ENCODE assay signal across 32 cellular contexts in genomic region chr4:158229768-158230167, GRCh38. TPM values are rescaled to one million over a fixed set of nuclear protein-coding genes. Genes with fewer than 3 reads are reported as not detected.
DNase-seq lines count a peak whose midpoint lies in the region; ATAC-seq lines count a peak whose summit lies in the region.
"Had no signal": no experiment of that assay in that cellular context is flagged by ENCODE, and none has a peak within 500 bp of the region (broad histone marks: within the 10 kb centered on the region; RNA-seq: fewer than 3 reads in every experiment).

No MANE protein-coding gene starts in this region.

- no peaks in the 10 kb centered on the region for H3K4me1 Mint-ChIP-seq in stimulated activated naive CD8-positive, alpha-beta T cell treated with anti-CD3 and anti-CD28 coated beads, Interleukin-15, amount 100 ng/mL, for 72 hours
- H3K4me1 Mint-ChIP-seq: activated CD4-positive, alpha-beta memory T cell treated with anti-CD3 and anti-CD28 coated beads, Interleukin-2, amount 10 ng/mL, durations not matched to agents 7 days and 5 days; T-helper 17 cell had no signal

- H3K27ac Mint-ChIP-seq in stimulated activated naive CD8-positive, alpha-beta T cell treated with anti-CD3 and anti-CD28 coated beads, Interleukin-15, amount 100 ng/mL, for 72 hours: no peak overlapping the region
- H3K27ac Mint-ChIP-seq: activated CD4-positive, alpha-beta memory T cell treated with anti-CD3 and anti-CD28 coated beads, Interleukin-2, amount 10 ng/mL, durations not matched to agents 7 days and 5 days; activated naive CD4-positive, alpha-beta T cell treated with anti-CD3 and anti-CD28 coated beads for 36 hours; activated T-helper 1 cell treated with anti-CD3 and anti-CD28 coated beads, Interleukin-12 subunit alpha, Interleukin-12 subunit beta, Interleukin-2, Interleukin-4 antibody, amounts not matched to agents 30 ng/mL and 10 ng/mL and 1 ng/mL, durations not matched to agents 14 hours and 24 hours and 36 hours; T-helper 17 cell had no signal

- no peaks in the 10 kb centered on the region for H3K9me3 ChIP-seq in aorta (ENCODE audit: control insufficient read depth, low read length)
- H3K9me3 ChIP-seq: breast epithelium, left lung, neutrophil, psoas muscle, suprapubic skin, upper lobe of right lung had no signal

- peaks cover 0 to 1% of the 10 kb centered on the region in 2 donors for H3K4me1 ChIP-seq in aorta (ENCODE audit: control insufficient read depth in 1 of 2, insufficient read depth in 2 of 2, low read length in 2 of 2)
- H3K4me1 ChIP-seq: breast epithelium, left lung, psoas muscle, suprapubic skin, upper lobe of right lung had no signal

- ATAC-seq in stimulated activated naive CD8-positive, alpha-beta T cell treated with anti-CD3 and anti-CD28 coated beads, Interleukin-15, amount 100 ng/mL, for 72 hours: peak; percentile 18
- ATAC-seq in stimulated activated naive CD8-positive, alpha-beta T cell treated with anti-CD3 and anti-CD28 coated beads, Interleukin-15, Interleukin-2, amounts not matched to agents 100 U/mL and 50 U/mL, for 24 hours: no peak
- ATAC-seq in GM18873 (IDR thresholded peaks at IDR 0.05; ENCODE audit: low FRiP score, unreplicated experiment) (no peak), aorta (ENCODE audit: low FRiP score) (no peak), GM19397 (IDR thresholded peaks at IDR 0.05; ENCODE audit: unreplicated experiment) (no peak)
- ATAC-seq: left lung, psoas muscle, Right ventricle myocardium inferior, SK-N-SH treated with all-trans-retinoic acid at 6 μM for 48 hours, T-helper 17 cell, upper lobe of right lung had no signal

- WGBS in aorta, 2 donors: 76 to 78% methylated on average over 5 of the region's 5 CpGs

- peaks cover 3 to 4% of the 10 kb centered on the region in 2 donors for H3K36me3 ChIP-seq in aorta (ENCODE audit: control insufficient read depth in 1 of 2, insufficient read depth in 2 of 2, low read length in 1 of 2)
- H3K36me3 ChIP-seq: breast epithelium, neutrophil, suprapubic skin, upper lobe of right lung had no signal

- intact Hi-C loops in head of caudate nucleus (cut with DNase I) (no loop called here), aorta (cut with DNase I) (no loop called here)

- no peak for DNase-seq in stimulated activated naive CD8-positive, alpha-beta T cell treated with anti-CD3 and anti-CD28 coated beads, Interleukin-15, amount 100 ng/mL, for 72 hours
- no peak for DNase-seq in stimulated activated naive CD8-positive, alpha-beta T cell treated with anti-CD3 and anti-CD28 coated beads, Interleukin-15, Interleukin-2, amounts not matched to agents 100 U/mL and 50 U/mL, for 24 hours
- DNase-seq in head of caudate nucleus (peak in 40 of 42 donors; percentile 40 to 87 (median 74)), nucleus accumbens (lab: John Stamatoyannopoulos, UW) (peak in 44 of 56 donors; percentile 24 to 90 (median 60)), aorta (no peak), NCI-H524 treated with DMSO at 0.1 percent for 48 hours (lab: John Stamatoyannopoulos, UW) (no peak)
- DNase-seq: 8988T; activated CD4-positive, alpha-beta memory T cell treated with anti-CD3 and anti-CD28 coated beads, Interleukin-2, amount 10 ng/mL, durations not matched to agents 7 days and 5 days; activated CD4-positive, alpha-beta T cell treated with anti-CD3 and anti-CD28 coated beads for 1 hour; activated CD8-positive, alpha-beta memory T cell treated with anti-CD3 and anti-CD28 coated beads, Interleukin-2, amount 50 U/mL, for 48 hours; activated naive CD4-positive, alpha-beta T cell treated with anti-CD3 and anti-CD28 coated beads for 36 hours; DMS79 treated with DMSO at 0.1 percent for 48 hours; GF-D8; GM23248; left lung; MM.1S; NCI-H2029; NCI-H526; NK-92 treated with Interleukin-12 subunit alpha and Interleukin-12 subunit beta, amount 100 ng/mL, for 24 hours; PC-9; psoas muscle; stimulated activated CD4-positive, alpha-beta T cell treated with anti-CD3 and anti-CD28 coated beads, Interleukin-4, amount 100 ng/mL, for 24 hours; T-helper 17 cell; upper lobe of right lung had no signal

- H3K9me3 Mint-ChIP-seq in stimulated activated naive CD8-positive, alpha-beta T cell treated with anti-CD3 and anti-CD28 coated beads, Interleukin-15, amount 100 ng/mL, for 72 hours: no peaks in the 10 kb centered on the region
- H3K9me3 Mint-ChIP-seq: activated CD4-positive, alpha-beta memory T cell treated with anti-CD3 and anti-CD28 coated beads, Interleukin-2, amount 10 ng/mL, durations not matched to agents 7 days and 5 days; activated naive CD4-positive, alpha-beta T cell treated with anti-CD3 and anti-CD28 coated beads for 36 hours; activated T-helper 1 cell treated with anti-CD3 and anti-CD28 coated beads, Interleukin-12 subunit alpha, Interleukin-12 subunit beta, Interleukin-2, Interleukin-4 antibody, amounts not matched to agents 30 ng/mL and 10 ng/mL and 1 ng/mL, durations not matched to agents 14 hours and 24 hours and 36 hours had no signal

- no peak overlapping the region for H3K4me3 ChIP-seq in aorta (ENCODE audit: low read length in 2 of 2)
- H3K4me3 ChIP-seq: breast epithelium, GM23248, left lung, PC-9, psoas muscle, suprapubic skin, upper lobe of right lung had no signal

- H3K27me3 Mint-ChIP-seq in stimulated activated naive CD8-positive, alpha-beta T cell treated with anti-CD3 and anti-CD28 coated beads, Interleukin-15, amount 100 ng/mL, for 72 hours: peaks cover 6% of the 10 kb centered on the region
- H3K27me3 Mint-ChIP-seq: activated CD4-positive, alpha-beta memory T cell treated with anti-CD3 and anti-CD28 coated beads, Interleukin-2, amount 10 ng/mL, durations not matched to agents 7 days and 5 days had no signal

- H3K4me3 Mint-ChIP-seq in stimulated activated naive CD8-positive, alpha-beta T cell treated with anti-CD3 and anti-CD28 coated beads, Interleukin-15, amount 100 ng/mL, for 72 hours: no peak overlapping the region
- H3K4me3 Mint-ChIP-seq: activated CD4-positive, alpha-beta memory T cell treated with anti-CD3 and anti-CD28 coated beads, Interleukin-2, amount 10 ng/mL, durations not matched to agents 7 days and 5 days; activated naive CD4-positive, alpha-beta T cell treated with anti-CD3 and anti-CD28 coated beads for 36 hours; activated T-helper 1 cell treated with anti-CD3 and anti-CD28 coated beads, Interleukin-12 subunit alpha, Interleukin-12 subunit beta, Interleukin-2, Interleukin-4 antibody, amounts not matched to agents 30 ng/mL and 10 ng/mL and 1 ng/mL, durations not matched to agents 14 hours and 24 hours and 36 hours; T-helper 17 cell had no signal

- H3K27me3 ChIP-seq in aorta (ENCODE audit: control insufficient read depth in 1 of 2, insufficient read depth in 2 of 2, low read length in 1 of 2): no peaks in the 10 kb centered on the region
- H3K27me3 ChIP-seq: breast epithelium, left lung, neutrophil, suprapubic skin, upper lobe of right lung had no signal

- no peak overlapping the region for H3K27ac ChIP-seq in aorta (ENCODE audit: low read depth in 1 of 2, low read length in 2 of 2)
- H3K27ac ChIP-seq: breast epithelium, GM23248, left lung, neutrophil, PC-9, psoas muscle, suprapubic skin, upper lobe of right lung had no signal

RNA-seq across cellular contexts. Expression of gene TMEM144, which starts 19.5 kb away (rescaled TPM):
- 10 to 100 TPM; 14.1 to 18.9 TPM for total RNA-seq in aorta
- polyA plus RNA-seq in aorta: 10 to 100 TPM in 1 of 2 donors, 1 to 10 TPM in 1; 5.2 to 10.4 TPM
- total RNA-seq: activated CD4-positive, alpha-beta memory T cell treated with anti-CD3 and anti-CD28 coated beads, Interleukin-2, amount 10 ng/mL, durations not matched to agents 7 days and 5 days; activated T-helper 1 cell treated with anti-CD3 and anti-CD28 coated beads, Interleukin-12 subunit alpha, Interleukin-12 subunit beta, Interleukin-2, Interleukin-4 antibody, amounts not matched to agents 30 ng/mL and 10 ng/mL and 1 ng/mL, durations not matched to agents 14 hours and 24 hours and 36 hours had no signal

RNA-seq across cellular contexts. Expression of gene GASK1B, which starts 56.9 kb away (rescaled TPM):
- 100 to 1,000 TPM; 116 to 173 TPM for total RNA-seq in aorta
- 10 to 100 TPM; 28.5 to 62.5 TPM for polyA plus RNA-seq in aorta
- total RNA-seq: activated CD4-positive, alpha-beta memory T cell treated with anti-CD3 and anti-CD28 coated beads, Interleukin-2, amount 10 ng/mL, durations not matched to agents 7 days and 5 days; activated naive CD4-positive, alpha-beta T cell treated with anti-CD3 and anti-CD28 coated beads for 36 hours; activated T-helper 1 cell treated with anti-CD3 and anti-CD28 coated beads, Interleukin-12 subunit alpha, Interleukin-12 subunit beta, Interleukin-2, Interleukin-4 antibody, amounts not matched to agents 30 ng/mL and 10 ng/mL and 1 ng/mL, durations not matched to agents 14 hours and 24 hours and 36 hours had no signal

Comparison
In these comparisons a context has a peak if more than half of its experiments do, and no peak if none do; other contexts are left out.
1. DNase-seq: peak in head of caudate nucleus (40 of 42) and nucleus accumbens (44 of 56); none in stimulated activated naive CD8-positive, alpha-beta T cell treated with anti-CD3 and anti-CD28 coated beads, Interleukin-15, amount 100 ng/mL, for 72 hours (0 of 2), stimulated activated naive CD8-positive, alpha-beta T cell treated with anti-CD3 and anti-CD28 coated beads, Interleukin-15, Interleukin-2, amounts not matched to agents 100 U/mL and 50 U/mL, for 24 hours (single experiment), aorta (0 of 2) and NCI-H524 treated with DMSO at 0.1 percent for 48 hours (single experiment).